12 cellular contexts compared by ENCODE assay signal in the genomic region with DNA sequence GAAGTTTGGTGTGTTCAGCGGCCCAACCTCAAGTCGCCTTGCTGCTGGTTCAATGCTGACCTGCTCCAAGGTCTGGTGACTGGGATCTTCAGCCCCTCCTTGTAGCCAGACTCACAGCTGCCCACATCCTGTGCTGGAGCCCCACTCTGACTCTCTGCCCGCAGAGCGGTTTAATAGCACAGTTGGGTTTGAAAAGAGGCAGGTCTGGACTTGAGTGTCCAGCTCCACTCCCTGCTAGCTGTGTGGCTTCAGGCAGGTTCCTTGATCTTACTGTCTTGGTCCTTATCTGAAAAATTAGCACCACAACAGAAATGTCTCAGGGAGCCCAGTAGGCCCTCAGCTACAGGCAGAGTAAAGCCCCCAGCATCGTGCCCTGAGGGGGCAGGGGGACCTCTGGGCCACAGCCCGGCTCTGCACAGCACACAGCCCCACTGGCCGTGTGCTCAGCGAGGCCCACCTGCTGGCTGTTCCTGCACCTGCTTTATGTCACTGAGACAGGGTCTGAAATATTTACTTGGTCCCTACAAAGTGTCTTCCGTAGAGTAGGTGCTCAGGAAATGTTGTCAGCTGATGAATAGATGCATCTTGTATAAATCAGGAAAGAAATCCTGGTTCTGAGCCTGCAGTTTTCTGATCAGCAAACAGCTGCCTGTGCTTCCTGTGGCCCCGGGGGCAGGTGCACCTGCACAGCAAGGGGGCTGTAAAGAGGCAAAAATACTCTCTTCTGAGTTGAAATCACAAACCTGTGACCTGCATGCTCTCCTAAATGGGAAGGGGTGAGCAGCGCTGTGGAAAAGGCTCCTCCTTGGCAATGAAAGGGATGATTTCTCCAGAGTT.
DNase-seq lines count a peak whose midpoint lies in the region; ATAC-seq lines count a peak whose summit lies in the region.
"Had no signal": no experiment of that assay in that cellular context is flagged by ENCODE, and none has a peak within 500 bp of the region (broad histone marks: within the 10 kb centered on the region; RNA-seq: fewer than 3 reads in every experiment).

No MANE protein-coding gene starts in this region.

- H3K27me3 Mint-ChIP-seq in activated CD8-positive, alpha-beta memory T cell treated with anti-CD3 and anti-CD28 coated beads, Interleukin-2, amount 10 ng/mL, durations not matched to agents 7 days and 5 days: no peaks in the 10 kb centered on the region
- no peaks in the 10 kb centered on the region for H3K27me3 Mint-ChIP-seq in stimulated activated naive B cell treated with anti-CD40 and anti-IgM and Interleukin-4, amounts not matched to agents 10 μg/mL and 1 μg/mL and 100 μg/mL, for 72 hours
- H3K27me3 Mint-ChIP-seq in T-helper 2 cell treated with Interferon-gamma antibody and Interleukin-4, amounts not matched to agents 5 μg/mL and 100 μg/mL, for 36 hours (ENCODE audit: low read depth): no peaks in the 10 kb centered on the region
- H3K27me3 Mint-ChIP-seq: activated naive CD4-positive, alpha-beta T cell treated with anti-CD3 and anti-CD28 coated beads, Interleukin-2, amount 10 ng/mL, durations not matched to agents 7 days and 5 days had no signal

- H3K9me3 Mint-ChIP-seq in activated CD8-positive, alpha-beta memory T cell treated with anti-CD3 and anti-CD28 coated beads, Interleukin-2, amount 10 ng/mL, durations not matched to agents 7 days and 5 days (ENCODE audit: low read depth): no peaks in the 10 kb centered on the region
- no peaks in the 10 kb centered on the region for H3K9me3 Mint-ChIP-seq in stimulated activated naive B cell treated with anti-CD40 and anti-IgM and Interleukin-4, amounts not matched to agents 10 μg/mL and 1 μg/mL and 100 μg/mL, for 72 hours
- H3K9me3 Mint-ChIP-seq in T-helper 2 cell treated with Interferon-gamma antibody and Interleukin-4, amounts not matched to agents 5 μg/mL and 100 μg/mL, for 36 hours: no peaks in the 10 kb centered on the region
- H3K9me3 Mint-ChIP-seq: activated naive CD4-positive, alpha-beta T cell treated with anti-CD3 and anti-CD28 coated beads, Interleukin-2, amount 10 ng/mL, durations not matched to agents 7 days and 5 days had no signal

- no peaks in the 10 kb centered on the region for H3K36me3 Mint-ChIP-seq in activated CD8-positive, alpha-beta memory T cell treated with anti-CD3 and anti-CD28 coated beads, Interleukin-2, amount 10 ng/mL, durations not matched to agents 7 days and 5 days
- no peaks in the 10 kb centered on the region for H3K36me3 Mint-ChIP-seq in stimulated activated naive B cell treated with anti-CD40 and anti-IgM and Interleukin-4, amounts not matched to agents 10 μg/mL and 1 μg/mL and 100 μg/mL, for 72 hours
- no peaks in the 10 kb centered on the region for H3K36me3 Mint-ChIP-seq in T-helper 2 cell treated with Interferon-gamma antibody and Interleukin-4, amounts not matched to agents 5 μg/mL and 100 μg/mL, for 36 hours (ENCODE audit: low read depth)

- no peak for ATAC-seq in activated CD8-positive, alpha-beta memory T cell treated with anti-CD3 and anti-CD28 coated beads, Interleukin-2, amount 10 ng/mL, durations not matched to agents 7 days and 5 days
- ATAC-seq in esophagus mucosa (peak; percentile 39), HG03442 (IDR thresholded peaks at IDR 0.05; ENCODE audit: unreplicated experiment) (no peak), HG02852 (IDR thresholded peaks at IDR 0.05; ENCODE audit: unreplicated experiment) (no peak)
- ATAC-seq in stimulated activated naive B cell treated with anti-CD40 and anti-IgM and Interleukin-4, amounts not matched to agents 10 μg/mL and 1 μg/mL and 100 μg/mL, for 72 hours (replicated peaks): no peak
- ATAC-seq: upper lobe of right lung had no signal

- H3K4me1 Mint-ChIP-seq in activated CD8-positive, alpha-beta memory T cell treated with anti-CD3 and anti-CD28 coated beads, Interleukin-2, amount 10 ng/mL, durations not matched to agents 7 days and 5 days: peaks cover 34% of the 10 kb centered on the region
- peaks cover 2 to 10% of the 10 kb centered on the region in 2 donors for H3K4me1 Mint-ChIP-seq in stimulated activated naive B cell treated with anti-CD40 and anti-IgM and Interleukin-4, amounts not matched to agents 10 μg/mL and 1 μg/mL and 100 μg/mL, for 72 hours
- H3K4me1 Mint-ChIP-seq in T-helper 2 cell treated with Interferon-gamma antibody and Interleukin-4, amounts not matched to agents 5 μg/mL and 100 μg/mL, for 36 hours (ENCODE audit: low read depth): peaks cover 21% of the 10 kb centered on the region

- CTCF ChIA-PET in activated CD8-positive, alpha-beta memory T cell treated with anti-CD3 and anti-CD28 coated beads, Interleukin-2, amount 10 ng/mL, durations not matched to agents 7 days and 5 days (lab: Charles Lee): interaction anchor here (1.4 to 1.9 kb wide), 4 partner anchors 14 to 34 kb away, joined by 3 to 7 read pairs (median 5); no protein-coding TSS in a partner anchor

- peak; percentile 57 for DNase-seq in activated CD8-positive, alpha-beta memory T cell treated with anti-CD3 and anti-CD28 coated beads, Interleukin-2, amount 10 ng/mL, durations not matched to agents 7 days and 5 days
- DNase-seq in activated CD8-positive, alpha-beta memory T cell treated with anti-CD3 and anti-CD28 coated beads, Interleukin-2, amount 50 U/mL, for 48 hours: no peak
- peak; percentile 24 for DNase-seq in NCI-H748 treated with DMSO at 0.1 percent for 48 hours (lab: John Stamatoyannopoulos, UW)
- DNase-seq in stimulated activated naive B cell treated with anti-CD40 and anti-IgM and Interleukin-4, amounts not matched to agents 10 μg/mL and 1 μg/mL and 100 μg/mL, for 72 hours: no peak
- DNase-seq in T-helper 2 cell treated with Interferon-gamma antibody and Interleukin-4, amounts not matched to agents 5 μg/mL and 100 μg/mL, for 36 hours (ENCODE audit: low spot score): no peak
- DNase-seq: activated CD4-positive, alpha-beta T cell treated with anti-CD3 and anti-CD28 coated beads for 1 hour; activated naive CD4-positive, alpha-beta T cell treated with anti-CD3 and anti-CD28 coated beads, Interleukin-2, amount 10 ng/mL, durations not matched to agents 7 days and 5 days; Karpas-422; upper lobe of right lung had no signal

- no peak overlapping the region for H3K27ac Mint-ChIP-seq in activated CD8-positive, alpha-beta memory T cell treated with anti-CD3 and anti-CD28 coated beads, Interleukin-2, amount 10 ng/mL, durations not matched to agents 7 days and 5 days
- H3K27ac Mint-ChIP-seq in stimulated activated naive B cell treated with anti-CD40 and anti-IgM and Interleukin-4, amounts not matched to agents 10 μg/mL and 1 μg/mL and 100 μg/mL, for 72 hours: peak overlapping the region; percentile 25
- H3K27ac Mint-ChIP-seq in T-helper 2 cell treated with Interferon-gamma antibody and Interleukin-4, amounts not matched to agents 5 μg/mL and 100 μg/mL, for 36 hours: no peak overlapping the region
- H3K27ac Mint-ChIP-seq: activated naive CD4-positive, alpha-beta T cell treated with anti-CD3 and anti-CD28 coated beads, Interleukin-2, amount 10 ng/mL, durations not matched to agents 7 days and 5 days had no signal

- H3K4me3 Mint-ChIP-seq in activated CD8-positive, alpha-beta memory T cell treated with anti-CD3 and anti-CD28 coated beads, Interleukin-2, amount 10 ng/mL, durations not matched to agents 7 days and 5 days: no peak overlapping the region
- no peak overlapping the region for H3K4me3 Mint-ChIP-seq in stimulated activated naive B cell treated with anti-CD40 and anti-IgM and Interleukin-4, amounts not matched to agents 10 μg/mL and 1 μg/mL and 100 μg/mL, for 72 hours
- no peak overlapping the region for H3K4me3 Mint-ChIP-seq in T-helper 2 cell treated with Interferon-gamma antibody and Interleukin-4, amounts not matched to agents 5 μg/mL and 100 μg/mL, for 36 hours
- H3K4me3 Mint-ChIP-seq: activated naive CD4-positive, alpha-beta T cell treated with anti-CD3 and anti-CD28 coated beads, Interleukin-2, amount 10 ng/mL, durations not matched to agents 7 days and 5 days had no signal

Comparison
In these comparisons a context has a peak if more than half of its experiments do, and no peak if none do; other contexts are left out.
1. DNase-seq: peak in activated CD8-positive, alpha-beta memory T cell treated with anti-CD3 and anti-CD28 coated beads, Interleukin-2, amount 10 ng/mL, durations not matched to agents 7 days and 5 days (single experiment) and NCI-H748 treated with DMSO at 0.1 percent for 48 hours (single experiment); none in activated CD8-positive, alpha-beta memory T cell treated with anti-CD3 and anti-CD28 coated beads, Interleukin-2, amount 50 U/mL, for 48 hours (single experiment), stimulated activated naive B cell treated with anti-CD40 and anti-IgM and Interleukin-4, amounts not matched to agents 10 μg/mL and 1 μg/mL and 100 μg/mL, for 72 hours (single experiment) and T-helper 2 cell treated with Interferon-gamma antibody and Interleukin-4, amounts not matched to agents 5 μg/mL and 100 μg/mL, for 36 hours (single experiment).